9 cellular contexts compared by ENCODE assay signal in the genomic region with DNA sequence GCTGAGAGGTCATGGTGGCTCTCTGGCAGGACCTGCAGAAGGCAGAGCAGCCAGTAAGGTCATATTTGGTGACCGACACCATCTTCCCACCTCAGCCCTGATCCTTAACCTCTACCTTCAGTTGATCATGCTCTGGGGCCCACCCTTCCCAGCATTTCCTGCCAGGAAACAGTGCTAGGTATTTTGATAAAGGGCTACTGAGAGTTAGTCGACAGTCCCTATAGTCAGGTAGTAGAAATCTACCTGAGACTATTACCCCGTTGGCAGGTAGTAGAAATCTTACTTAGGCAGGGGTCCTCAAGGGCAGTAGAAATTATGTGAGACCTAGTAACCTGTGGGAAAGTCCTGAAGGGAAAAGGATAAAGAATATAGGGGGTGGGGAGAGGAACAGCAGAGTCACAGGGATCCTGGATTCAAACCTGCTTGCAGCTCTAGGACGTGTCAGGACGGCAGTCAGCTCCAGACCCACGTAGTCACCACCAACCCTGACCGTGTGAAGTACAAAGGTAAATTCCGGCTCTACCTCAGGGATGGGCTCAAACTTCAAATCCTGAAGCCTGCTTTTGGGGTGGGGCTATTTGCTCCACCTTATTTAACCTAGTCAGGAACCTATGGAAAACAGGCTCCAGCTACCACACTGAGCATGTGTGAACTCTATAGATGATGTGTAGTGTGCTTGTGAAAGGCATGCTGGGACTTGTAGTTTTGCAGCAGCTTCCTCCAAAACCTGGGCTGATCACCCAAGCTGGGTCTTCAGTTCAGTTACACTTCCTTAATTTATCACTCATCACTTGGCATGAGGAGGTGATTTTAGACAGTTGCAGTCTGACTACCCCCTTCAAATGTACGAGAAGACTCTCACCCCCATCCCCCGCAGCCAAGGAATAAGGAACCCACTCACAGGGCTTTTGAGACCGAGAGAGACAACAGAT. TPM values are rescaled to one million over a fixed set of nuclear protein-coding genes. Genes with fewer than 3 reads are reported as not detected.
DNase-seq lines count a peak whose midpoint lies in the region; ATAC-seq, FAIRE-seq and TF ChIP-seq lines count a peak whose summit lies in the region.
"Had no signal": no experiment of that assay in that cellular context is flagged by ENCODE, and none has a peak within 500 bp of the region (broad histone marks: within the 10 kb centered on the region; RNA-seq: fewer than 3 reads in every experiment).

A gene with protein sequence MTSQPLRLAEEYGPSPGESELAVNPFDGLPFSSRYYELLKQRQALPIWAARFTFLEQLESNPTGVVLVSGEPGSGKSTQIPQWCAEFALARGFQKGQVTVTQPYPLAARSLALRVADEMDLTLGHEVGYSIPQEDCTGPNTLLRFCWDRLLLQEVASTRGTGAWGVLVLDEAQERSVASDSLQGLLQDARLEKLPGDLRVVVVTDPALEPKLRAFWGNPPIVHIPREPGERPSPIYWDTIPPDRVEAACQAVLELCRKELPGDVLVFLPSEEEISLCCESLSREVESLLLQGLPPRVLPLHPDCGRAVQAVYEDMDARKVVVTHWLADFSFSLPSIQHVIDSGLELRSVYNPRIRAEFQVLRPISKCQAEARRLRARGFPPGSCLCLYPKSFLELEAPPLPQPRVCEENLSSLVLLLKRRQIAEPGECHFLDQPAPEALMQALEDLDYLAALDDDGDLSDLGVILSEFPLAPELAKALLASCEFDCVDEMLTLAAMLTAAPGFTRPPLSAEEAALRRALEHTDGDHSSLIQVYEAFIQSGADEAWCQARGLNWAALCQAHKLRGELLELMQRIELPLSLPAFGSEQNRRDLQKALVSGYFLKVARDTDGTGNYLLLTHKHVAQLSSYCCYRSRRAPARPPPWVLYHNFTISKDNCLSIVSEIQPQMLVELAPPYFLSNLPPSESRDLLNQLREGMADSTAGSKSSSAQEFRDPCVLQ (minus strand): TSS at position 515 of the 932 bp plus-strand sequence. CDS start 502 bp downstream, at position 13.

- no peak within 1 kb of the TSS for H2AK5ac ChIP-seq in neuronal stem cell (ENCODE audit: low read depth, low read length)

- RAD21 ChIA-PET in GM12878 (lab: Charles Lee; ENCODE audit: unreplicated experiment): interaction anchor here (1.1 to 7.5 kb wide), 3 partner anchors 43 to 92 kb away, joined by 3 to 158 read pairs (median 7); partner anchors contain the start of genes CCDC142 and TTC31

- H2BK5ac ChIP-seq in neuronal stem cell (ENCODE audit: low read length): no peak within 1 kb of the TSS

- TF ChIP-seq CTCF in GM12878 (IDR thresholded peaks at IDR 0.05 in 2 of 3, conservative IDR thresholded peaks at IDR 0.05 in 1 of 3; ENCODE audit: control insufficient read depth in 2 of 3, extremely low read depth in 1 of 3, insufficient read depth in 1 of 3, low read depth in 3 of 3, low read length in 3 of 3) (no peak), ovary (IDR thresholded peaks at IDR 0.05) (no peak)

- no peak within 1 kb of the TSS for H4K91ac ChIP-seq in neuronal stem cell (ENCODE audit: low read depth, low read length, poor library complexity)

- peaks cover 22% of the 10 kb centered on the region for H3K4me1 ChIP-seq in GM12878 (ENCODE audit: control insufficient read depth, insufficient read depth, low read length)
- H3K4me1 ChIP-seq in neuronal stem cell (ENCODE audit: control insufficient read depth in 2 of 2, insufficient read depth in 1 of 2, low read depth in 1 of 2, low read length in 2 of 2): peaks cover 11 to 12% of the 10 kb centered on the region in 2 donors
- H3K4me1 ChIP-seq in ovary (ENCODE audit: insufficient read depth): peaks cover 13% of the 10 kb centered on the region

- H2BK12ac ChIP-seq in neuronal stem cell (ENCODE audit: low read length): no peak within 1 kb of the TSS

- H3K18ac ChIP-seq in neuronal stem cell (ENCODE audit: low read length): no peak within 1 kb of the TSS

- WGBS in GM12878 (ENCODE audit: insufficient coverage, insufficient replicate concordance, low lambda C conversion rate, missing lambda C conversion rate): 64% methylated on average over 11 of the region's 11 CpGs
- WGBS in neuronal stem cell (ENCODE audit: extremely low coverage in 2 of 2, insufficient read length in 2 of 2, insufficient replicate concordance in 1 of 2), 2 donors: no CpG with 5 or more reads among the region's 11 CpGs
- 89 to 91% (median 91%) methylated on average over 11 of the region's 11 CpGs for WGBS in ovary, 3 donors

- no peak within 1 kb of the TSS for H3K27ac ChIP-seq in GM12878 (ENCODE audit: control insufficient read depth, insufficient read depth)
- H3K27ac ChIP-seq in neuronal stem cell (replicated peaks; ENCODE audit: low read length): no peak within 1 kb of the TSS
- H3K27ac ChIP-seq in ovary: no peak within 1 kb of the TSS

- H3K9me3 Mint-ChIP-seq in activated CD4-positive, alpha-beta memory T cell treated with anti-CD3 and anti-CD28 coated beads, Interleukin-2, amount 10 ng/mL, durations not matched to agents 7 days and 5 days: no peaks in the 10 kb centered on the region
- H3K9me3 Mint-ChIP-seq in activated CD4-positive, alpha-beta memory T cell treated with anti-CD3 and anti-CD28 coated beads for 36 hours: no peaks in the 10 kb centered on the region
- H3K9me3 Mint-ChIP-seq: T-cell had no signal

- intact Hi-C loops in activated CD4-positive, alpha-beta memory T cell treated with anti-CD3 and anti-CD28 coated beads for 36 hours (cut with micrococcal nuclease): no loop called here
- intact Hi-C loops in GM12878 (cut with micrococcal nuclease; ENCODE audit: unreplicated experiment): no loop called here
- intact Hi-C loops in ovary (cut with DNase I): no loop called here

- no peak within 1 kb of the TSS for H2AFZ ChIP-seq in GM12878 (ENCODE audit: control insufficient read depth, low read depth, low read length)
- H2AFZ ChIP-seq in neuronal stem cell (ENCODE audit: low read length): no peak within 1 kb of the TSS

- CTCF ChIA-PET in activated CD4-positive, alpha-beta memory T cell treated with anti-CD3 and anti-CD28 coated beads, Interleukin-2, amount 10 ng/mL, durations not matched to agents 7 days and 5 days (lab: Charles Lee): interaction anchor here (0.7 to 1.1 kb wide), 4 partner anchors 43 to 344 kb away, joined by 3 to 9 read pairs (median 3); partner anchors contain the start of genes CCDC142, MRPL53 and TTC31
- CTCF ChIA-PET in activated CD4-positive, alpha-beta memory T cell treated with anti-CD3 and anti-CD28 coated beads for 36 hours (lab: Charles Lee): no interaction called here
- CTCF ChIA-PET in GM12878 (lab: Yijun Ruan, JAX): interaction anchor here (1.1 to 10.4 kb wide), 6 partner anchors 20 to 61 kb away, joined by 4 to 226 read pairs (median 51); partner anchors contain the start of genes CCDC142, PCGF1 and TTC31

- H3K9ac ChIP-seq in GM12878 (ENCODE audit: control insufficient read depth, insufficient read depth, low read length): no peak within 1 kb of the TSS
- no peak within 1 kb of the TSS for H3K9ac ChIP-seq in neuronal stem cell (ENCODE audit: low read depth, low read length, poor library complexity)

- peak; percentile 5 for ATAC-seq in GM12878
- ATAC-seq: T-cell had no signal

- no peak for TF ChIP-seq EP300 in GM12878 (IDR thresholded peaks at IDR 0.05; ENCODE audit: borderline replicate concordance in 1 of 2, control insufficient read depth in 1 of 2, low read depth in 2 of 2, low read length in 2 of 2)
- TF ChIP-seq EP300 in ovary (IDR thresholded peaks at IDR 0.05): no peak

- no peak within 1 kb of the TSS for H3K14ac ChIP-seq in neuronal stem cell (ENCODE audit: low read length)

- H3K27ac Mint-ChIP-seq in activated CD4-positive, alpha-beta memory T cell treated with anti-CD3 and anti-CD28 coated beads, Interleukin-2, amount 10 ng/mL, durations not matched to agents 7 days and 5 days: no peak within 1 kb of the TSS
- H3K27ac Mint-ChIP-seq in activated CD4-positive, alpha-beta memory T cell treated with anti-CD3 and anti-CD28 coated beads for 36 hours: no peak within 1 kb of the TSS

- POLR2A ChIA-PET in activated CD4-positive, alpha-beta memory T cell treated with anti-CD3 and anti-CD28 coated beads, Interleukin-2, amount 10 ng/mL, durations not matched to agents 7 days and 5 days (lab: Charles Lee): interaction anchor here (0.6 to 1.7 kb wide), 10 partner anchors 11 to 67 kb away, joined by 3 to 10 read pairs (median 3); partner anchors contain the start of genes CCDC142, LBX2, MRPL53 and TLX2
- POLR2A ChIA-PET in activated CD4-positive, alpha-beta memory T cell treated with anti-CD3 and anti-CD28 coated beads for 36 hours (lab: Charles Lee): interaction anchor here (1.1 to 1.4 kb wide), 3 partner anchors 22 to 67 kb away, joined by 3 to 4 read pairs (median 4); partner anchors contain the start of genes CCDC142, TTC31 and WBP1
- POLR2A ChIA-PET in GM12878 (lab: Charles Lee): interaction anchor here (0.7 to 2.6 kb wide), 6 partner anchors 18 to 60 kb away, joined by 4 to 10 read pairs (median 4); partner anchors contain the start of gene PCGF1

- H2BK120ac ChIP-seq in neuronal stem cell (ENCODE audit: low read depth, low read length): no peak within 1 kb of the TSS

- peaks cover 5% of the 10 kb centered on the region for H3K79me1 ChIP-seq in neuronal stem cell (ENCODE audit: low read depth, low read length)

- H3K27me3 ChIP-seq in GM12878 (replicated peaks in 1 of 2; ENCODE audit: control insufficient read depth in 2 of 2, insufficient read depth in 2 of 2, low read length in 1 of 2) (no peaks in the 10 kb centered on the region), neuronal stem cell (ENCODE audit: control insufficient read depth in 3 of 3, insufficient read depth in 3 of 3, low read depth in 1 of 3, low read length in 3 of 3) (peaks cover 0 to 23% (median 4%) of the 10 kb centered on the region in 3 experiments), ovary (no peaks in the 10 kb centered on the region)

- no peak within 1 kb of the TSS for H2BK15ac ChIP-seq in neuronal stem cell (ENCODE audit: low read length)

- H3K36me3 ChIP-seq in GM12878 (ENCODE audit: control insufficient read depth in 2 of 2, insufficient read depth in 2 of 2, low read length in 1 of 2): peaks cover 12 to 17% of the 10 kb centered on the region in 2 experiments
- H3K36me3 ChIP-seq in neuronal stem cell (replicated peaks in 1 of 2; ENCODE audit: control insufficient read depth in 2 of 2, insufficient read depth in 2 of 2, low read length in 2 of 2): peaks cover 27 to 33% of the 10 kb centered on the region in 2 donors
- no peaks in the 10 kb centered on the region for H3K36me3 ChIP-seq in ovary

- no peak within 1 kb of the TSS for H4K8ac ChIP-seq in neuronal stem cell (ENCODE audit: low read depth, low read length)

- FAIRE-seq in GM12878 (lab: Jason Lieb, UNC): peak; percentile 97

- in situ Hi-C loops in GM12878 (cut with MboI): no loop called here

- H3K79me2 ChIP-seq in GM12878 (ENCODE audit: control insufficient read depth, insufficient read depth, low read length): peaks cover 38% of the 10 kb centered on the region

- H3K4me1 Mint-ChIP-seq in activated CD4-positive, alpha-beta memory T cell treated with anti-CD3 and anti-CD28 coated beads, Interleukin-2, amount 10 ng/mL, durations not matched to agents 7 days and 5 days: peaks cover 55% of the 10 kb centered on the region
- peaks cover 25% of the 10 kb centered on the region for H3K4me1 Mint-ChIP-seq in activated CD4-positive, alpha-beta memory T cell treated with anti-CD3 and anti-CD28 coated beads for 36 hours (ENCODE audit: low read depth)

- SMC1A ChIA-PET in GM12878 (lab: Charles Lee; ENCODE audit: uncharacterized antibody, unreplicated experiment): interaction anchor here (0.9 to 9.9 kb wide), 5 partner anchors 18 to 61 kb away, joined by 3 to 208 read pairs (median 7); partner anchors contain the start of gene PCGF1

- no peak within 1 kb of the TSS for H3K4me3 ChIP-seq in GM12878
- H3K4me3 ChIP-seq in neuronal stem cell (ENCODE audit: low read length in 2 of 2): no peak within 1 kb of the TSS
- H3K4me3 ChIP-seq in ovary: no peak within 1 kb of the TSS

- no TSS peak for BruUV-seq in GM12878 (replicated peaks; lab: Mats Ljungman, UMichigan)

- H3K4me2 ChIP-seq in GM12878 (ENCODE audit: control insufficient read depth, insufficient read depth) (peak within 1 kb of the TSS; percentile 46), neuronal stem cell (ENCODE audit: insufficient read depth, low read length, poor library complexity, severe bottlenecking) (no peak within 1 kb of the TSS)

- H4K20me1 ChIP-seq in GM12878 (ENCODE audit: control insufficient read depth, insufficient read depth): no peaks in the 10 kb centered on the region

- H3K36me3 Mint-ChIP-seq in activated CD4-positive, alpha-beta memory T cell treated with anti-CD3 and anti-CD28 coated beads, Interleukin-2, amount 10 ng/mL, durations not matched to agents 7 days and 5 days (ENCODE audit: low read depth): peaks cover 45% of the 10 kb centered on the region
- peaks cover 34% of the 10 kb centered on the region for H3K36me3 Mint-ChIP-seq in activated CD4-positive, alpha-beta memory T cell treated with anti-CD3 and anti-CD28 coated beads for 36 hours

- no peak within 1 kb of the TSS for H3K23ac ChIP-seq in neuronal stem cell (ENCODE audit: low read depth, low read length, poor library complexity)

- TF ChIP-seq POLR2A in GM12878 (IDR thresholded peaks at IDR 0.05; ENCODE audit: low read depth, low read length) (peak; percentile 44; the same call in 1 of the 2 replicates), ovary (IDR thresholded peaks at IDR 0.05) (no peak)

- H3K9me3 ChIP-seq in GM12878 (replicated peaks; ENCODE audit: control insufficient read depth, insufficient read depth, low read length): no peaks in the 10 kb centered on the region
- H3K9me3 ChIP-seq in neuronal stem cell (replicated peaks in 1 of 2; ENCODE audit: control insufficient read depth in 2 of 2, insufficient read depth in 1 of 2, low read depth in 1 of 2, low read length in 2 of 2): peaks cover 0 to 2% of the 10 kb centered on the region in 2 donors
- no peaks in the 10 kb centered on the region for H3K9me3 ChIP-seq in ovary

- no peak within 1 kb of the TSS for H3K4ac ChIP-seq in neuronal stem cell (ENCODE audit: low read length)

- DNase-seq in activated CD4-positive, alpha-beta memory T cell treated with anti-CD3 and anti-CD28 coated beads, Interleukin-2, amount 10 ng/mL, durations not matched to agents 7 days and 5 days: peak; percentile 39
- no peak for DNase-seq in activated CD4-positive, alpha-beta memory T cell treated with anti-CD3 and anti-CD28 coated beads for 36 hours
- DNase-seq in M059J (ENCODE audit: low read depth): peak; percentile 30
- peak; percentile 49 for DNase-seq in GM12878 (ENCODE audit: low read depth, low spot score)
- DNase-seq in putamen (ENCODE audit: low spot score): peak; percentile 64
- DNase-seq in neuronal stem cell (ENCODE audit: low spot score): no peak
- no peak for DNase-seq in NCI-H2107 (lab: John Stamatoyannopoulos, UW)
- DNase-seq in ovary: no peak

- peaks cover 10% of the 10 kb centered on the region for H3K27me3 Mint-ChIP-seq in activated CD4-positive, alpha-beta memory T cell treated with anti-CD3 and anti-CD28 coated beads, Interleukin-2, amount 10 ng/mL, durations not matched to agents 7 days and 5 days
- H3K27me3 Mint-ChIP-seq in activated CD4-positive, alpha-beta memory T cell treated with anti-CD3 and anti-CD28 coated beads for 36 hours: no peaks in the 10 kb centered on the region

- TF ChIP-seq RAD21 in GM12878 (IDR thresholded peaks at IDR 0.05; ENCODE audit: insufficient read depth, low read depth, low read length): no peak

- H3K4me3 Mint-ChIP-seq in activated CD4-positive, alpha-beta memory T cell treated with anti-CD3 and anti-CD28 coated beads, Interleukin-2, amount 10 ng/mL, durations not matched to agents 7 days and 5 days: no peak within 1 kb of the TSS
- H3K4me3 Mint-ChIP-seq in activated CD4-positive, alpha-beta memory T cell treated with anti-CD3 and anti-CD28 coated beads for 36 hours: no peak within 1 kb of the TSS

RNA-seq across cellular contexts. Expression of the gene that starts here (rescaled TPM):
- under 1 TPM; 0.33 to 0.45 TPM for total RNA-seq in activated CD4-positive, alpha-beta memory T cell treated with anti-CD3 and anti-CD28 coated beads, Interleukin-2, amount 10 ng/mL, durations not matched to agents 7 days and 5 days
- under 1 TPM; 0.33 to 0.56 TPM for total RNA-seq in activated CD4-positive, alpha-beta memory T cell treated with anti-CD3 and anti-CD28 coated beads for 36 hours
- total RNA-seq in M059J (2014; rRNA removed; shearing (Covaris generic)): not detected in 2 replicates
- total RNA-seq in GM12878 (2013; cell fraction: nucleolus; rRNA removed): 1.8 and 2.2 TPM in 2 replicates
- total RNA-seq in GM12878 (2014; rRNA removed) (0.34 and 1.2 TPM in 2 replicates), GM12878 (2014; rRNA removed; fragmentation: Illumina TruSeq; extraction: Trizol) (0.67 and 0.78 TPM in 2 replicates), GM12878 (2021) (0.85 and 0.98 TPM in 2 replicates), ovary (1 to 10 TPM in 1 of 7 donors, under 1 TPM in 2, not detected in 4; 0.20 to 1.1 (median 0.24) TPM)
- 1.1 TPM for polyA plus RNA-seq in GM12878 (2011; ENCODE audit: low read depth)
- polyA plus RNA-seq in GM12878 (2011; rRNA removed) (0.46 and 0.87 TPM in 2 replicates), GM12878 (2014; fragmentation: Illumina TruSeq; extraction: Trizol) (0.96 and 1.7 TPM in 2 replicates), GM12878 (2014; fragmentation: Nextera tagmentation; extraction: Ambion mirVana) (under 1 TPM; 0.63 to 0.73 TPM), GM12878 (2014; rRNA removed) (1.5 and 1.6 TPM in 2 replicates), GM12878 (2016; fragmentation: Nextera tagmentation; extraction: Ambion mirVana) (1 to 10 TPM; 1.1 to 2.1 TPM), ovary (under 1 TPM in 1 of 2 donors, not detected in 1; 0.06 TPM)
- 0.60 and 0.79 TPM in 2 replicates for polyA plus RNA-seq in GM12878 (2011; cell fraction: cytosol; rRNA removed)
- 7.3 and 10.0 TPM in 2 replicates for polyA plus RNA-seq in GM12878 (2011; cell fraction: nucleus; rRNA removed)
- 1.2 TPM in 2 replicates for polyA plus RNA-seq in GM12878 (2012)
- 0.46 and 1.0 TPM in 2 replicates for polyA minus RNA-seq in GM12878 (2011; rRNA and poly(A)+ RNA removed)
- polyA minus RNA-seq in GM12878 (2011; cell fraction: cytosol; rRNA and poly(A)+ RNA removed): not detected in 2 replicates
- 1.9 and 2.1 TPM in 2 replicates for polyA minus RNA-seq in GM12878 (2011; cell fraction: nucleus; rRNA and poly(A)+ RNA removed)
- polyA plus RNA-seq in neuronal stem cell (2013, experiment 1 of 2): 0.17 TPM
- 0.18 TPM for polyA plus RNA-seq in neuronal stem cell (2013, experiment 2 of 2)

Comparison
In these comparisons a context has a peak if more than half of its experiments do, and no peak if none do; other contexts are left out.
1. Peak in DNase-seq in activated CD4-positive, alpha-beta memory T cell treated with anti-CD3 and anti-CD28 coated beads, Interleukin-2, amount 10 ng/mL, durations not matched to agents 7 days and 5 days; RNA of the gene not detected or under 1 TPM.
2. Peak in DNase-seq in M059J; RNA of the gene not detected or under 1 TPM.
3. DNase-seq: peak in GM12878 (single experiment) and putamen (single experiment); none in activated CD4-positive, alpha-beta memory T cell treated with anti-CD3 and anti-CD28 coated beads for 36 hours (single experiment), neuronal stem cell (single experiment), NCI-H2107 (single experiment) and ovary (0 of 5).